Comparison of ENCODE assay signal across 1 cellular context in the genomic region with DNA sequence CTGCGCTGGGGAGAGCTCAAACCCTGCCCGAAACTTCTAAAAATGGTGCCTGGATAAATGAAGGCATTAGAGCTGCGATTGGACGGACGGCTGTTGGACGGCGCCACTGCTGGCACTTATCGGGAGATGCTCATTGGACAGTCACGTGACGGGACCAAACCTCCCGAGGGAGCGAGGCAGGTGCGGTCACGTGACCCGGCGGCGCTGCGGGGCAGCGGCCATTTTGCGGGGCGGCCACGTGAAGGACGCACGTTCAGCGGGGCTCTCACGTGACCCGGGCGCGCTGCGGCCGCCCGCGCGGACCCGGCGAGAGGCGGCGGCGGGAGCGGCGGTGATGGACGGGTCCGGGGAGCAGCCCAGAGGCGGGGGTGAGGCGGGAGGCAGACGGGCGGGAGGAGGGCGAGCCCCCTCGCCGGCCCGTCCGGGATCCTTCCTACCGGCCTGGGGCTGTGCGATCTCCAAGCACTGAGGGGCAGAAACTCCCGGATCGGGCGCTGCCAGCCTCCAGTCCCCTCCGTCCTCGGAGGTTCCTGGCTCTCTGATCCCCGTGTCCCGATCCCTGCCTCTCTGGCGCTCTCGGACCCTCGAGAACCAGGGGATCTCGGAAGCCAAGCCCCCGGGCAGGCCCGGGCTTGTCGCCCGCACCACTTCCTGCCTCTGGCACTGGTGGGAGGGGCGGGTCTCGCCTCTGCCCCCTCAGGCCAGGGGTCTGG.
TF ChIP-seq lines count a peak whose summit lies in the region.

BAX (plus strand) TSS at position 281 of the 713 bp plus-strand sequence; CDS start at position 335, 54 bp downstream.

TF ChIP-seq in H1, 55 proteins besides CTCF, POLR2A, EP300 and RAD21:
- TF ChIP-seq RXRA (IDR thresholded peaks at IDR 0.05; ENCODE audit: insufficient read depth, low read depth, low read length) (no peak), RFX5 (IDR thresholded peaks at IDR 0.05; ENCODE audit: borderline replicate concordance, low read depth, low read length) (no peak; the same call in 1 of the 2 replicates), YY1 (IDR thresholded peaks at IDR 0.05; ENCODE audit: low read depth, low read length) (peak; percentile 100), ZNF274 (IDR thresholded peaks at IDR 0.05; ENCODE audit: borderline replicate concordance, extremely low read depth, low read length) (no peak), KDM4A (IDR thresholded peaks at IDR 0.05; ENCODE audit: low read depth, low read length, severe bottlenecking) (peak; percentile 45), SIRT6 (IDR thresholded peaks at IDR 0.05; ENCODE audit: low read length) (no peak), SUZ12 (IDR thresholded peaks at IDR 0.05; ENCODE audit: low read length) (no peak), POLR2AphosphoS5 (IDR thresholded peaks at IDR 0.05; ENCODE audit: low read depth, low read length) (peak; percentile 66; the same call in 1 of the 2 replicates), JUN (IDR thresholded peaks at IDR 0.05; ENCODE audit: low read depth, low read length) (no peak), HDAC6 (IDR thresholded peaks at IDR 0.05; ENCODE audit: low read depth, low read length) (no peak), ASH2L (IDR thresholded peaks at IDR 0.05; ENCODE audit: low read length) (no peak), FOSL1 (IDR thresholded peaks at IDR 0.05; ENCODE audit: insufficient read depth, low read depth, low read length) (peak; percentile 56; the same call in 1 of the 2 replicates), NRF1 (IDR thresholded peaks at IDR 0.05; ENCODE audit: low read depth, low read length) (peak; percentile 15; the same call in 1 of the 2 replicates), EZH2 (IDR thresholded peaks at IDR 0.05; ENCODE audit: low read depth, low read length, severe bottlenecking) (no peak), BCL11A (IDR thresholded peaks at IDR 0.05; ENCODE audit: low read depth in 2 of 2, low read length in 2 of 2) (no peak), MAFK (IDR thresholded peaks at IDR 0.05; ENCODE audit: low read depth, low read length) (no peak), EGR1 (IDR thresholded peaks at IDR 0.05; ENCODE audit: borderline replicate concordance, low read depth, low read length) (0 out of 2 replicates have a peak, but pooled peaks have one; percentile 39), CHD7 (IDR thresholded peaks at IDR 0.05; ENCODE audit: insufficient replicate concordance, low read length) (no peak), SIN3A (conservative IDR thresholded peaks at IDR 0.05 in 1 of 2, IDR thresholded peaks at IDR 0.05 in 1 of 2; ENCODE audit: low read depth in 1 of 2, low read length in 2 of 2) (peak; percentile 60 to 97; a peak in 2 of 4 replicates), PHF8 (conservative IDR thresholded peaks at IDR 0.05; ENCODE audit: low read depth, low read length) (peak; percentile 77), CHD2 (IDR thresholded peaks at IDR 0.05; ENCODE audit: low read length) (no peak), SP1 (IDR thresholded peaks at IDR 0.05; ENCODE audit: low read depth, low read length) (peak; percentile 44; the same call in 1 of the 2 replicates), BRCA1 (IDR thresholded peaks at IDR 0.05; ENCODE audit: low read depth, low read length) (0 out of 2 replicates have a peak, but pooled peaks have one; percentile 26), BACH1 (IDR thresholded peaks at IDR 0.05; ENCODE audit: low read length) (no peak), CREB1 (IDR thresholded peaks at IDR 0.05) (peak; percentile 56; the same call in 1 of the 2 replicates), GABPA (IDR thresholded peaks at IDR 0.05; ENCODE audit: borderline replicate concordance, insufficient read depth, low read length) (no peak), CHD1 (IDR thresholded peaks at IDR 0.05; ENCODE audit: low read depth, low read length) (no peak), KDM1A (IDR thresholded peaks at IDR 0.05; ENCODE audit: borderline replicate concordance, low read length) (no peak), TEAD4 (IDR thresholded peaks at IDR 0.05; ENCODE audit: low read depth, low read length) (no peak), SAP30 (IDR thresholded peaks at IDR 0.05; ENCODE audit: insufficient read depth, insufficient replicate concordance, low read length) (no peak), ATF2 (IDR thresholded peaks at IDR 0.05; ENCODE audit: low read length) (no peak), SIX5 (IDR thresholded peaks at IDR 0.05; ENCODE audit: low read depth, low read length) (peak; percentile 45), USF2 (IDR thresholded peaks at IDR 0.05; ENCODE audit: low read length) (peak; percentile 100), TAF7 (optimal IDR thresholded peaks at IDR 0.05; ENCODE audit: borderline replicate concordance, low read depth, low read length) (peak; percentile 13), GTF2F1 (IDR thresholded peaks at IDR 0.05; ENCODE audit: borderline replicate concordance, low read depth, low read length) (peak; percentile 94), SRF (IDR thresholded peaks at IDR 0.05; ENCODE audit: low read depth, low read length) (no peak), CEBPB (IDR thresholded peaks at IDR 0.05; ENCODE audit: low read depth, low read length) (no peak), KDM5A (IDR thresholded peaks at IDR 0.05; ENCODE audit: low read length) (0 out of 2 replicates have a peak, but pooled peaks have one; percentile 53), JUND (IDR thresholded peaks at IDR 0.05; ENCODE audit: low read length) (no peak), SP4 (IDR thresholded peaks at IDR 0.05; ENCODE audit: low read length) (peak; percentile 99), NANOG (IDR thresholded peaks at IDR 0.05; ENCODE audit: insufficient read depth, low read depth, low read length, poor library complexity, severe bottlenecking) (peak; percentile 65), TCF12 (IDR thresholded peaks at IDR 0.05; ENCODE audit: low read depth, low read length) (no peak), HDAC2 (IDR thresholded peaks at IDR 0.05; ENCODE audit: borderline replicate concordance in 1 of 2, low read depth in 2 of 2, low read length in 2 of 2) (peak in 1 of 2 experiments; percentile 17; a peak in 1 of 4 replicates), RBBP5 (IDR thresholded peaks at IDR 0.05; ENCODE audit: borderline replicate concordance, low read depth, low read length) (0 out of 2 replicates have a peak, but pooled peaks have one; percentile 43), TAF1 (IDR thresholded peaks at IDR 0.05; ENCODE audit: low read depth, low read length) (peak; percentile 73), TBP (IDR thresholded peaks at IDR 0.05; ENCODE audit: low read depth, low read length) (peak; percentile 76; the same call in 1 of the 2 replicates), SP2 (IDR thresholded peaks at IDR 0.05; ENCODE audit: low read length) (no peak), CTBP2 (IDR thresholded peaks at IDR 0.05; ENCODE audit: borderline replicate concordance, insufficient read depth, insufficient read length, low read length) (no peak)
- TF ChIP-seq, protein P1, sequence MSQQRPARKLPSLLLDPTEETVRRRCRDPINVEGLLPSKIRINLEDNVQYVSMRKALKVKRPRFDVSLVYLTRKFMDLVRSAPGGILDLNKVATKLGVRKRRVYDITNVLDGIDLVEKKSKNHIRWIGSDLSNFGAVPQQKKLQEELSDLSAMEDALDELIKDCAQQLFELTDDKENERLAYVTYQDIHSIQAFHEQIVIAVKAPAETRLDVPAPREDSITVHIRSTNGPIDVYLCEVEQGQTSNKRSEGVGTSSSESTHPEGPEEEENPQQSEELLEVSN (IDR thresholded peaks at IDR 0.05) = peak; percentile 59
- TF ChIP-seq, protein P2, sequence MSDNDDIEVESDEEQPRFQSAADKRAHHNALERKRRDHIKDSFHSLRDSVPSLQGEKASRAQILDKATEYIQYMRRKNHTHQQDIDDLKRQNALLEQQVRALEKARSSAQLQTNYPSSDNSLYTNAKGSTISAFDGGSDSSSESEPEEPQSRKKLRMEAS (IDR thresholded peaks at IDR 0.05) = peak; percentile 95
- TF ChIP-seq, protein P3, sequence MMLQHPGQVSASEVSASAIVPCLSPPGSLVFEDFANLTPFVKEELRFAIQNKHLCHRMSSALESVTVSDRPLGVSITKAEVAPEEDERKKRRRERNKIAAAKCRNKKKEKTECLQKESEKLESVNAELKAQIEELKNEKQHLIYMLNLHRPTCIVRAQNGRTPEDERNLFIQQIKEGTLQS (IDR thresholded peaks at IDR 0.05; ENCODE audit: insufficient read depth, low read depth, low read length) = peak; percentile 100
